ENCODE assay signal across 34 cellular contexts in genomic region chr13:101170306-101170705, GRCh38.
"Had no signal": no experiment of that assay in that cellular context is flagged by ENCODE, and none has a peak within 500 bp of the region (broad histone marks: within the 10 kb centered on the region; RNA-seq: fewer than 3 reads in every experiment).

No MANE protein-coding gene starts in this region.

- H3K9me3 ChIP-seq: MG63 had no signal

- H3K27me3 ChIP-seq: MG63 had no signal

- H3K4me3 ChIP-seq: MG63 had no signal

- DNase-seq: Karpas-422, Kasumi-1, MG63, MM.1S, MV-4-11, NCI-H1048, NCI-H1092, NCI-H1092 treated with DMSO at 0.1 percent for 48 hours, NCI-H1105, NCI-H1105 treated with DMSO at 0.1 percent for 48 hours, NCI-H1417, NCI-H1417 treated with DMSO at 0.1 percent for 48 hours, NCI-H1436, NCI-H1436 treated with DMSO at 0.1 percent for 48 hours, NCI-H146, NCI-H1694, NCI-H1694 treated with DMSO at 0.1 percent for 48 hours, NCI-H187, NCI-H187 treated with DMSO at 0.1 percent for 48 hours, NCI-H1930, NCI-H2029, NCI-H2029 treated with DMSO at 0.1 percent for 48 hours, NCI-H2081, NCI-H2081 treated with DMSO at 0.1 percent for 48 hours, NCI-H2107, NCI-H2171, NCI-H2171 treated with DMSO at 0.1 percent for 48 hours, NCI-H2227 treated with DMSO at 0.1 percent for 48 hours, NCI-H226, NCI-H345, NCI-H446, NCI-H446 treated with DMSO at 0.1 percent for 48 hours, NCI-H510A, NCI-H510A treated with DMSO at 0.1 percent for 48 hours had no signal

- H3K36me3 ChIP-seq: MG63 had no signal
